ENCODE assay signal across 2 cellular contexts in genomic region chr15:93043621-93044300, GRCh38.
TF ChIP-seq lines count a peak whose summit lies in the region.

No MANE protein-coding gene starts in this region.

TF ChIP-seq in HepG2, 621 proteins besides CTCF, POLR2A, EP300 and RAD21:
- TF ChIP-seq KLF9 (CRISPR knock-in tag; IDR thresholded peaks at IDR 0.05; ENCODE audit: low read depth) = no peak
- TF ChIP-seq MYNN (CRISPR knock-in tag; IDR thresholded peaks at IDR 0.05; ENCODE audit: low read depth) = no peak
- TF ChIP-seq ZNF24 (IDR thresholded peaks at IDR 0.05) = no peak
- TF ChIP-seq ZNF501 (CRISPR knock-in tag; IDR thresholded peaks at IDR 0.05) = no peak
- TF ChIP-seq ZNF513 (CRISPR knock-in tag; conservative IDR thresholded peaks at IDR 0.05) = no peak
- no peak for TF ChIP-seq SMAD3 (CRISPR knock-in tag; IDR thresholded peaks at IDR 0.05)
- TF ChIP-seq ZFY (CRISPR knock-in tag; IDR thresholded peaks at IDR 0.05) = no peak
- no peak for TF ChIP-seq KAT8 (CRISPR knock-in tag; IDR thresholded peaks at IDR 0.05)
- no peak for TF ChIP-seq SNAPC4 (CRISPR knock-in tag; IDR thresholded peaks at IDR 0.05)
- no peak for TF ChIP-seq CBX1 (IDR thresholded peaks at IDR 0.05; ENCODE audit: low read depth)
- TF ChIP-seq ATF7 (IDR thresholded peaks at IDR 0.05) = no peak
- no peak for TF ChIP-seq ATF7 (CRISPR knock-in tag; IDR thresholded peaks at IDR 0.05)
- TF ChIP-seq PRDM15 (CRISPR knock-in tag; IDR thresholded peaks at IDR 0.05) = no peak

TF ChIP-seq in K562, 482 proteins besides CTCF, POLR2A, EP300 and RAD21:
- no peak for TF ChIP-seq ZNF280A (IDR thresholded peaks at IDR 0.05; ENCODE audit: low read depth, partially characterized antibody)
- TF ChIP-seq ZC3H8 (IDR thresholded peaks at IDR 0.05) = no peak
- TF ChIP-seq YBX1 (IDR thresholded peaks at IDR 0.05) = no peak
- peak in 1 of 2 experiments; percentile 35; a peak in 1 of 4 replicates for TF ChIP-seq SIN3A (IDR thresholded peaks at IDR 0.05; ENCODE audit: borderline replicate concordance in 2 of 2, control insufficient read depth in 1 of 2, low read depth in 2 of 2, low read length in 2 of 2)
